ENCODE assay signal across 21 cellular contexts in the genomic region with DNA sequence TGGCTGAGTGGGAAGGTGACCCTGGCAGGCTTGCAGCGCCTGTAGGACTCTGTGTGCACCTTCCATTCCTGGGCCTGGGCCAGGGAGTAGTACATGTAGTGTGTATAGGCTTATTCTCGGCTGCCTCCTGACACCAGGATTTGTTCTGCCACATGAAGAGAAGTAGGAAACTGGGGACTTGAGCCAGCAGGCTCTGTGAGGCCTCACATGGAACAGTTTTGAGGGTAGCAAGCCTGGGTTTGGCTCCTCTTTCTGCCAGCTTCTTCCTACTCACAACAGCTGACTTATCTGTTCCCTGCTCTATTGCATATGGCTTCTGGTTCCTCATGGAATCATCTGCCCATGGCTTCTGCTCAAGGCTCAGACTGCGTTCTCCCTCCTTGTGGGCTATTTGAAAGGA. TPM values are rescaled to one million over a fixed set of nuclear protein-coding genes. Genes with fewer than 3 reads are reported as not detected.
DNase-seq lines count a peak whose midpoint lies in the region; ATAC-seq, FAIRE-seq and TF ChIP-seq lines count a peak whose summit lies in the region.
"Had no signal": no experiment of that assay in that cellular context is flagged by ENCODE, and none has a peak within 500 bp of the region (broad histone marks: within the 10 kb centered on the region; RNA-seq: fewer than 3 reads in every experiment).

No MANE protein-coding gene starts in this region.

- H3K4ac ChIP-seq in mesendoderm (ENCODE audit: low read depth, low read length): peak overlapping the region; percentile 93

- no peak overlapping the region for H4K5ac ChIP-seq in mesendoderm (ENCODE audit: low read length)

- no peak for ATAC-seq in Right ventricle myocardium inferior
- ATAC-seq in Right ventricle myocardium superior (ENCODE audit: poor library complexity): no peak
- ATAC-seq in T-helper 17 cell: no peak
- ATAC-seq: HCT116 had no signal

- no peak for FAIRE-seq in small intestine (lab: Jason Lieb, UNC)
- FAIRE-seq: A204.1, HTR-8/SVneo had no signal

- no peak overlapping the region for H3K4me2 ChIP-seq in mesendoderm (ENCODE audit: low read length)

- peak overlapping the region; percentile 87 for H2AK5ac ChIP-seq in mesendoderm (ENCODE audit: low read length)

- H3K9ac ChIP-seq in mesendoderm (ENCODE audit: low read length): no peak overlapping the region

- H3K27me3 ChIP-seq in mesendoderm (ENCODE audit: insufficient read depth, low read length, poor library complexity) (no peaks in the 10 kb centered on the region), small intestine (ENCODE audit: control insufficient read depth in 2 of 2, insufficient read depth in 2 of 2, low read length in 2 of 2) (no peaks in the 10 kb centered on the region), WERI-Rb-1 (ENCODE audit: insufficient read depth, low read depth, severe bottlenecking) (peaks cover 74% of the 10 kb centered on the region)

- H3K36me3 Mint-ChIP-seq in T-helper 17 cell (ENCODE audit: low read depth): peaks cover 9% of the 10 kb centered on the region

- H3K36me3 ChIP-seq in mesendoderm (ENCODE audit: control insufficient read depth, insufficient read depth, low read length): no peaks in the 10 kb centered on the region
- no peaks in the 10 kb centered on the region for H3K36me3 ChIP-seq in small intestine (ENCODE audit: control insufficient read depth in 2 of 2, insufficient read depth in 2 of 2, low read length in 2 of 2)
- H3K36me3 ChIP-seq in WERI-Rb-1: no peaks in the 10 kb centered on the region

- H3K79me1 ChIP-seq in mesendoderm (ENCODE audit: low read length): no peaks in the 10 kb centered on the region

- peaks cover 7% of the 10 kb centered on the region for H3K4me1 Mint-ChIP-seq in T-helper 17 cell

- no peak overlapping the region for H3K4me3 Mint-ChIP-seq in T-helper 17 cell
- H3K4me3 Mint-ChIP-seq: CD4-positive, alpha-beta memory T cell; HFFc6; IgD-negative memory B cell had no signal

- peak overlapping the region; percentile 16 for H3K18ac ChIP-seq in mesendoderm (ENCODE audit: low read length)

- H3K27ac Mint-ChIP-seq in T-helper 17 cell: peak overlapping the region; percentile 39
- H3K27ac Mint-ChIP-seq: CD4-positive, alpha-beta memory T cell; HFFc6 had no signal

- intact Hi-C loops in Right ventricle myocardium inferior (cut with DNase I): no loop called here
- intact Hi-C loops in Right ventricle myocardium superior (cut with DNase I): no loop called here

- H3K4me1 ChIP-seq in mesendoderm (ENCODE audit: control insufficient read depth, low read depth, low read length) (peaks cover 9% of the 10 kb centered on the region), small intestine (ENCODE audit: control insufficient read depth in 2 of 2, insufficient read depth in 1 of 2, low read depth in 1 of 2, low read length in 1 of 2) (no peaks in the 10 kb centered on the region)

- H2BK120ac ChIP-seq in mesendoderm (ENCODE audit: low read depth, low read length): peak overlapping the region; percentile 49

- H3K9me3 ChIP-seq in T-helper 17 cell (ENCODE audit: control insufficient read depth, low read length, poor library complexity, severe bottlenecking): no peaks in the 10 kb centered on the region
- no peaks in the 10 kb centered on the region for H3K9me3 ChIP-seq in small intestine (ENCODE audit: control insufficient read depth, low read depth)
- H3K9me3 ChIP-seq in WERI-Rb-1 (ENCODE audit: severe bottlenecking): no peaks in the 10 kb centered on the region

- WGBS in mesendoderm (ENCODE audit: extremely low coverage, insufficient coverage, low lambda C conversion rate): no CpG with 5 or more reads among the region's 3 CpGs
- 63 to 96% (median 81%) methylated on average over 3 of the region's 3 CpGs for WGBS in small intestine, 3 donors

- H2BK15ac ChIP-seq in mesendoderm (replicated peaks; ENCODE audit: low read depth): no peak overlapping the region

- H3K4me3 ChIP-seq in mesendoderm (ENCODE audit: low read length) (no peak overlapping the region), small intestine (ENCODE audit: low read depth in 1 of 2, low read length in 2 of 2) (no peak overlapping the region), WERI-Rb-1 (ENCODE audit: low read depth, low read length) (no peak overlapping the region)

- no peak overlapping the region for H4K8ac ChIP-seq in mesendoderm (ENCODE audit: low read depth, low read length)

- no peaks in the 10 kb centered on the region for H3K27me3 Mint-ChIP-seq in T-helper 17 cell
- H3K27me3 Mint-ChIP-seq: CD4-positive, alpha-beta memory T cell; IgD-negative memory B cell had no signal

- no peak overlapping the region for H3K27ac ChIP-seq in mesendoderm (ENCODE audit: low read depth, low read length)
- no peak overlapping the region for H3K27ac ChIP-seq in small intestine (ENCODE audit: low read depth in 1 of 2, low read length in 1 of 2)
- no peak overlapping the region for H3K27ac ChIP-seq in WERI-Rb-1
- H3K27ac ChIP-seq: C4-2B, HL-60 had no signal

- H3K56ac ChIP-seq in mesendoderm (ENCODE audit: low read length): peak overlapping the region; percentile 81

- peak; percentile 64 for DNase-seq in Right ventricle myocardium inferior (ENCODE audit: missing footprints)
- DNase-seq in Right ventricle myocardium superior: no peak
- no peak for DNase-seq in T-helper 17 cell
- DNase-seq in mesendoderm: no peak
- no peak for DNase-seq in GM03348 (ENCODE audit: low spot score)
- DNase-seq in small intestine: no peak
- DNase-seq in WERI-Rb-1: no peak
- DNase-seq: ACHN; CD4-positive, alpha-beta memory T cell; DMS153; DMS79; GDM1; GOT3; H7; HFFc6 had no signal

- no peaks in the 10 kb centered on the region for H3K79me2 ChIP-seq in mesendoderm (ENCODE audit: control insufficient read depth, insufficient read depth, low read length)

- H2BK5ac ChIP-seq in mesendoderm (ENCODE audit: low read length): peak overlapping the region; percentile 14

- no peak for TF ChIP-seq CTCF in WERI-Rb-1 (IDR thresholded peaks at IDR 0.05; ENCODE audit: low read depth, low read length)

- no peak overlapping the region for H3K23ac ChIP-seq in mesendoderm (ENCODE audit: low read length)

RNA-seq across cellular contexts. Expression of a gene that starts 10.8 kb away (rescaled TPM):
- total RNA-seq in Right ventricle myocardium inferior (0.87 TPM), Right ventricle myocardium superior (0.30 TPM), T-helper 17 cell (not detected)
- polyA plus RNA-seq in mesendoderm (2013, experiment 1 of 2): 0.04 TPM
- polyA plus RNA-seq in mesendoderm (2013, experiment 2 of 2): 0.06 TPM
- under 1 TPM in 1 of 3 donors, not detected in 2; 0.01 TPM for polyA plus RNA-seq in small intestine
- total RNA-seq: CD4-positive, alpha-beta memory T cell; H7 had no signal
- polyA plus RNA-seq: CD4-positive, alpha-beta memory T cell; IgD-negative memory B cell had no signal
